Comparison of ENCODE assay signal across 17 cellular contexts in the genomic region with DNA sequence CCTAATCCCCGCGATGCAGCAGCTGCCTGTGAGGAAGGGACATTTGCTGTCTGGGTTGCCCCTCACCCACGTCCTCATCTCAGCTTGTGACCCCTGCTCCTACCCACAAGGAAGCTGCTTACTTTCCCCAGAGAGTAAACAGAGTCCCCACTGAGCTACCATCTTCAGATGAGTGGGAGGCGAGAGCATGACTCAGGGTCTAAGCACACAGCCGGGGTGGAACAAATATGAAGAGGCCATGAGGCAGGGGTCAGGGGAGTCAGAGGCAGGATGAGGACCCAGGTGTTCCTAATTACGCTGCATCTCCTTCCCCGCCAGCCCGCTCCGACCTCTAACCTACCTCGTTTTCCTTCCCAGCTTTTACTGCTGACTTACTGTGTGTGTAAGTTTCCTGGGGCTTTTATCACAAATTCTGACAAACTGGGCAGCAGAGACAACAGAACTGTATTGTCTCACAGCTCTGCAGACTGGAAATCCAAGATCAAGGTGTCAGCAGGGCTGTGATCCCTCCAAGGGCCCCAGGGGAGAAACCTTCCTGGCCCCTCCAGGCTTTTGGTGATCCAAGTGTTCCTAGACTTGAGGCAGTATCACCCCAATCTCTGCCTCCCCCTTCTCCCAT.
A peak's percentile ranks its signal among the peaks of the same experiment; 100 is the strongest.
DNase-seq lines count a peak whose midpoint lies in the region; ATAC-seq and TF ChIP-seq lines count a peak whose summit lies in the region.
"Had no signal": no experiment of that assay in that cellular context is flagged by ENCODE, and none has a peak within 500 bp of the region (broad histone marks: within the 10 kb centered on the region; RNA-seq: fewer than 3 reads in every experiment).

No MANE protein-coding gene starts in this region.

- peak overlapping the region; percentile 0 for H4K91ac ChIP-seq in mesenchymal stem cell (ENCODE audit: low read length)

- peak overlapping the region in 1 of 2 experiments; percentile 52 for H3K18ac ChIP-seq in mesenchymal stem cell (ENCODE audit: low read depth in 1 of 2, low read length in 2 of 2)

- H2AFZ ChIP-seq in mesenchymal stem cell (ENCODE audit: low read depth, low read length): no peak overlapping the region
- H2AFZ ChIP-seq: GM23338 had no signal

- H3K4me3 ChIP-seq in Caco-2 (ENCODE audit: low read depth, low read length) (no peak overlapping the region), cardiac fibroblast (replicated peaks in 1 of 2; ENCODE audit: low read depth in 2 of 2, low read length in 2 of 2) (no peak overlapping the region), mesenchymal stem cell (ENCODE audit: insufficient read depth in 1 of 2, low read depth in 1 of 2, low read length in 2 of 2) (peak overlapping the region in 1 of 2 experiments; percentile 0), spleen (no peak overlapping the region), right atrium auricular region (no peak overlapping the region)
- H3K4me3 ChIP-seq: adrenal gland, GM23338, SK-N-MC had no signal

- no peak overlapping the region for H4K8ac ChIP-seq in mesenchymal stem cell (ENCODE audit: low read length)

- H3K4me2 ChIP-seq in mesenchymal stem cell (ENCODE audit: low read length, poor library complexity, severe bottlenecking): no peak overlapping the region
- H3K4me2 ChIP-seq: GM23338 had no signal

- POLR2A ChIA-PET in Caco-2 (lab: Charles Lee): no interaction called here

- H3K4me1 Mint-ChIP-seq in Caco-2 (ENCODE audit: low read depth, unreplicated experiment): peaks cover 12% of the 10 kb centered on the region

- peak overlapping the region; percentile 87 for H3K9ac ChIP-seq in mesenchymal stem cell (ENCODE audit: low read length)

- peak overlapping the region; percentile 56 for H3K27ac Mint-ChIP-seq in Caco-2 (ENCODE audit: unreplicated experiment)
- H3K27ac Mint-ChIP-seq: activated CD4-positive, alpha-beta memory T cell treated with anti-CD3 and anti-CD28 coated beads, Interleukin-2, amount 10 ng/mL, durations not matched to agents 7 days and 5 days; GM23338; mesothelial cell of epicardium had no signal

- H3K23ac ChIP-seq in mesenchymal stem cell (ENCODE audit: low read length in 2 of 2): no peak overlapping the region

- H2BK120ac ChIP-seq in mesenchymal stem cell (ENCODE audit: low read depth, low read length): peak overlapping the region; percentile 22

- H3K9me3 ChIP-seq in Caco-2 (no peaks in the 10 kb centered on the region), mesenchymal stem cell (ENCODE audit: control insufficient read depth, low read length) (no peaks in the 10 kb centered on the region), spleen (no peaks in the 10 kb centered on the region), right atrium auricular region (no peaks in the 10 kb centered on the region)
- H3K9me3 ChIP-seq: adrenal gland had no signal

- DNase-seq in Caco-2: peak in 1 of 2 experiments; percentile 72
- peak; percentile 61 to 93 for DNase-seq in cardiac fibroblast (ENCODE audit: low read depth in 2 of 2)
- peak; percentile 86 for DNase-seq in mesenchymal stem cell
- no peak for DNase-seq in spleen
- no peak for DNase-seq in right atrium auricular region (ENCODE audit: low spot score)
- DNase-seq: activated CD4-positive, alpha-beta memory T cell treated with anti-CD3 and anti-CD28 coated beads, Interleukin-2, amount 10 ng/mL, durations not matched to agents 7 days and 5 days; adrenal gland; DND-41; small intestine; stimulated activated naive CD4-positive, alpha-beta T cell had no signal

- intact Hi-C loops in Caco-2 (cut with micrococcal nuclease; ENCODE audit: unreplicated experiment) (no loop called here), spleen (cut with DNase I; ENCODE audit: low total_unique reads) (no loop called here)

- CTCF ChIA-PET in Caco-2 (lab: Charles Lee): interaction anchor here (0.9 kb wide), 1 partner anchor 288 kb away, joined by 3 read pairs; no protein-coding TSS in a partner anchor

- H2BK12ac ChIP-seq in mesenchymal stem cell (ENCODE audit: low read length in 2 of 2): no peak overlapping the region

- TF ChIP-seq POLR2A in spleen (IDR thresholded peaks at IDR 0.05): no peak

- H3K36me3 ChIP-seq in Caco-2 (ENCODE audit: control insufficient read depth, insufficient read depth, low read length) (no peaks in the 10 kb centered on the region), mesenchymal stem cell (ENCODE audit: control insufficient read depth in 1 of 2, insufficient read depth in 2 of 2, low read depth in 1 of 2, low read length in 2 of 2) (no peaks in the 10 kb centered on the region), spleen (no peaks in the 10 kb centered on the region), right atrium auricular region (no peaks in the 10 kb centered on the region)
- H3K36me3 ChIP-seq: adrenal gland had no signal

- no peak overlapping the region for H2BK15ac ChIP-seq in mesenchymal stem cell (ENCODE audit: low read depth, poor library complexity, severe bottlenecking)

- no peak for ATAC-seq in activated CD4-positive, CD25-positive, alpha-beta regulatory T cell treated with anti-CD3 and anti-CD28 coated beads, Interleukin-2, amount 50 U/mL, for 24 hours
- no peak for ATAC-seq in HG03280 (IDR thresholded peaks at IDR 0.05; ENCODE audit: unreplicated experiment)
- ATAC-seq: esophagus mucosa, GM23338 had no signal

- TF ChIP-seq RAD21 in Ishikawa (IDR thresholded peaks at IDR 0.05; ENCODE audit: low read depth): no peak

- no peak overlapping the region for H3K4ac ChIP-seq in mesenchymal stem cell (ENCODE audit: low read depth in 1 of 2, low read length in 2 of 2)

- H3K14ac ChIP-seq in mesenchymal stem cell (ENCODE audit: low read length in 2 of 2): no peak overlapping the region

- H3K27me3 ChIP-seq in Caco-2 (replicated peaks; ENCODE audit: control insufficient read depth, insufficient read depth, low read length) (no peaks in the 10 kb centered on the region), mesenchymal stem cell (ENCODE audit: control insufficient read depth in 1 of 2, insufficient read depth in 1 of 2, low read length in 2 of 2) (no peaks in the 10 kb centered on the region), spleen (replicated peaks in 1 of 7) (peaks cover 0 to 16% (median 0%) of the 10 kb centered on the region in 7 donors), right atrium auricular region (no peaks in the 10 kb centered on the region)
- H3K27me3 ChIP-seq: adrenal gland had no signal

- no peak overlapping the region for H2AK5ac ChIP-seq in mesenchymal stem cell (ENCODE audit: low read length, severe bottlenecking)

- peak overlapping the region; percentile 95 for H2BK5ac ChIP-seq in mesenchymal stem cell (ENCODE audit: low read depth, low read length, poor library complexity, severe bottlenecking)

- H3K27me3 Mint-ChIP-seq in Caco-2 (ENCODE audit: insufficient read depth, unreplicated experiment): no peaks in the 10 kb centered on the region
- H3K27me3 Mint-ChIP-seq: activated CD4-positive, alpha-beta memory T cell treated with anti-CD3 and anti-CD28 coated beads, Interleukin-2, amount 10 ng/mL, durations not matched to agents 7 days and 5 days had no signal

- no TSS peak for BruUV-seq in Caco-2 (replicated peaks; lab: Mats Ljungman, UMichigan)

- H3K9me3 Mint-ChIP-seq in Caco-2 (ENCODE audit: unreplicated experiment): no peaks in the 10 kb centered on the region
- H3K9me3 Mint-ChIP-seq: activated CD4-positive, alpha-beta memory T cell treated with anti-CD3 and anti-CD28 coated beads, Interleukin-2, amount 10 ng/mL, durations not matched to agents 7 days and 5 days; GM23338 had no signal

- no peak overlapping the region for H3K4me3 Mint-ChIP-seq in Caco-2 (ENCODE audit: unreplicated experiment)
- H3K4me3 Mint-ChIP-seq: activated CD4-positive, alpha-beta memory T cell treated with anti-CD3 and anti-CD28 coated beads, Interleukin-2, amount 10 ng/mL, durations not matched to agents 7 days and 5 days; GM23338; mesothelial cell of epicardium had no signal

- H3K27ac ChIP-seq in mesenchymal stem cell (ENCODE audit: low read length, poor library complexity, severe bottlenecking) (peak overlapping the region; percentile 100), spleen (no peak overlapping the region), right atrium auricular region (no peak overlapping the region)
- H3K27ac ChIP-seq: adrenal gland, SK-N-MC had no signal

- TF ChIP-seq EP300 in Ishikawa (IDR thresholded peaks at IDR 0.05; ENCODE audit: borderline replicate concordance): no peak

- H3K36me3 Mint-ChIP-seq in Caco-2 (ENCODE audit: insufficient read depth, unreplicated experiment): no peaks in the 10 kb centered on the region
- H3K36me3 Mint-ChIP-seq: mesothelial cell of epicardium had no signal

- H3K79me1 ChIP-seq in mesenchymal stem cell (replicated peaks; ENCODE audit: low read length, poor library complexity, severe bottlenecking): no peaks in the 10 kb centered on the region

- TF ChIP-seq CTCF in Caco-2 (IDR thresholded peaks at IDR 0.05; ENCODE audit: insufficient read depth in 1 of 2, low read depth in 1 of 2, low read length in 1 of 2, severe bottlenecking in 1 of 2, unreplicated experiment in 1 of 2) (no peak), cardiac fibroblast (IDR thresholded peaks at IDR 0.05; ENCODE audit: low read depth, low read length) (no peak), spleen (IDR thresholded peaks at IDR 0.05 in 8 of 11, conservative IDR thresholded peaks at IDR 0.05 in 3 of 11) (no peak), right atrium auricular region (IDR thresholded peaks at IDR 0.05) (no peak)

- WGBS in mesenchymal stem cell: 7% methylated on average over 9 of the region's 10 CpGs
- WGBS in spleen, 5 donors: 79 to 87% (median 84%) methylated on average over 10 of the region's 10 CpGs

- H3K4me1 ChIP-seq in Caco-2 (peaks cover 63% of the 10 kb centered on the region), mesenchymal stem cell (ENCODE audit: control insufficient read depth, insufficient read depth, low read depth, low read length) (peaks cover 23% of the 10 kb centered on the region), spleen (peaks cover 0 to 13% (median 6%) of the 10 kb centered on the region in 6 donors), right atrium auricular region (peaks cover 0 to 33% of the 10 kb centered on the region in 2 donors)

TF ChIP-seq in Ishikawa, 13 proteins besides CTCF, POLR2A, EP300 and RAD21:
- no peak for TF ChIP-seq TAF1 (IDR thresholded peaks at IDR 0.05; ENCODE audit: low read depth)
- peak; percentile 21; the same call in 1 of the 2 replicates for TF ChIP-seq EGR1 (IDR thresholded peaks at IDR 0.05)

Comparison
In these comparisons a context has a peak if more than half of its experiments do, and no peak if none do; other contexts are left out.
1. DNase-seq: peak in cardiac fibroblast (2 of 2) and mesenchymal stem cell (single experiment); none in spleen (single experiment) and right atrium auricular region (single experiment).